In the genomic region with DNA sequence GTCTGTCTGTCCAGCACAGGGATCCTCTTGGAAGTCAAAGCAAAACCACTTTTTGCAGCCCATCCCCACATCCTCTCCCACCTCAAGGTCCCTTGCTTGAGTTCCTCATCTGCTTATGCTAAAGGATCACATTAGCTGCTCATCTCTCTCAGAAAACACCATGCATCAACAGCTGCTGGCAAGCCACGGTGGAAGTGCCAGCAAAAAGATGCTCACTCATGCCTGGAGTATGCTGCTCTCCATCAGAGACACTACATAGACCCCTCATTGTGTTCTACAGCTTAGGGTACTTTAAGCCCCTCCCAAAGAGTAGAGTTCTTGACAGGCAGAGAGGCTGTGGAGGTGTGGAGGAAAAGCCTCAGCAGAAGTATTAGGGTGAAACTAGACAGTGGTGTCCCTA, we compare ENCODE assay signal across 18 cellular contexts.
"Had no signal": no experiment of that assay in that cellular context is flagged by ENCODE, and none has a peak within 500 bp of the region (broad histone marks: within the 10 kb centered on the region; RNA-seq: fewer than 3 reads in every experiment).

No MANE protein-coding gene starts in this region.

- FAIRE-seq: kidney, pancreas, urothelium cell line had no signal

- H3K4me3 ChIP-seq: pancreas, thyroid gland had no signal

- H3K27me3 ChIP-seq: neutrophil, pancreas, thyroid gland had no signal

- H3K9me3 ChIP-seq: neutrophil, pancreas, thyroid gland had no signal

- H3K4me1 ChIP-seq: pancreas, thyroid gland had no signal

- H3K4me1 Mint-ChIP-seq: natural killer cell had no signal

- ATAC-seq: natural killer cell, pancreas, sciatic nerve had no signal

- DNase-seq: activated CD4-positive, alpha-beta T cell treated with anti-CD3 and anti-CD28 coated beads, Interleukin-2, amount 10 ng/mL, durations not matched to agents 24 days and 14 days; activated CD8-positive, alpha-beta memory T cell treated with anti-CD3 and anti-CD28 coated beads, Interleukin-2, amount 50 U/mL, for 4 hours; activated effector memory CD4-positive, alpha-beta T cell treated with Interleukin-2 at 50 U/mL for 16 hours; activated naive CD4-positive, alpha-beta T cell treated with anti-CD3 and anti-CD28 coated beads, Interleukin-2, amount 50 U/mL, for 16 hours; activated T-cell treated with anti-CD3 and anti-CD28 coated beads, Interleukin-2, amount 50 U/mL, for 48 hours; effector CD8-positive, alpha-beta T cell; hypothalamus; kidney; natural killer cell; pancreas; stimulated activated CD4-positive, alpha-beta T cell treated with anti-CD3 and anti-CD28 coated beads, Interleukin-1b, Interleukin-23, amount 100 ng/mL, for 48 hours; stimulated activated naive CD4-positive, alpha-beta T cell treated with Interleukin-2 at 50 U/mL for 16 hours; T-helper 1 cell; T-helper 9 cell; thyroid gland had no signal

- H3K27me3 Mint-ChIP-seq: activated CD4-positive, alpha-beta T cell treated with anti-CD3 and anti-CD28 coated beads, Interleukin-2, amount 10 ng/mL, durations not matched to agents 24 days and 14 days had no signal

- H3K9me3 Mint-ChIP-seq: activated CD4-positive, alpha-beta T cell treated with anti-CD3 and anti-CD28 coated beads, Interleukin-2, amount 10 ng/mL, durations not matched to agents 24 days and 14 days had no signal

- H3K4me3 Mint-ChIP-seq: activated CD4-positive, alpha-beta T cell treated with anti-CD3 and anti-CD28 coated beads, Interleukin-2, amount 10 ng/mL, durations not matched to agents 24 days and 14 days; natural killer cell had no signal

- H3K27ac Mint-ChIP-seq: activated CD4-positive, alpha-beta T cell treated with anti-CD3 and anti-CD28 coated beads, Interleukin-2, amount 10 ng/mL, durations not matched to agents 24 days and 14 days; natural killer cell had no signal

- H3K36me3 ChIP-seq: neutrophil, pancreas, thyroid gland had no signal

- H3K27ac ChIP-seq: neutrophil, pancreas, thyroid gland had no signal

- H3K36me3 Mint-ChIP-seq: natural killer cell had no signal
